ENCODE assay signal across 8 cellular contexts in genomic region chr10:96719205-96719604, GRCh38. TPM values are rescaled to one million over a fixed set of nuclear protein-coding genes. Genes with fewer than 3 reads are reported as not detected.
DNase-seq lines count a peak whose midpoint lies in the region; ATAC-seq, FAIRE-seq and TF ChIP-seq lines count a peak whose summit lies in the region.

No MANE protein-coding gene starts in this region.

- TF ChIP-seq CTCF in GM10248 (IDR thresholded peaks at IDR 0.05; ENCODE audit: control extremely low read depth, extremely low read depth, low read depth, missing control alignments) (peak; percentile 38), body of pancreas (IDR thresholded peaks at IDR 0.05) (peak in 3 of 7 experiments; percentile 32 to 42 (median 36)), neutrophil (IDR thresholded peaks at IDR 0.05) (no peak), D721Med (IDR thresholded peaks at IDR 0.05; ENCODE audit: insufficient read depth, missing control alignments) (no peak)

- FAIRE-seq in D721Med (lab: Jason Lieb, UNC) = no peak

- H3K4me3 ChIP-seq in body of pancreas (peak overlapping the region in 1 of 2 donors; percentile 44), neutrophil (ENCODE audit: low read depth in 1 of 2, low read length in 1 of 2) (peak overlapping the region; percentile 85 to 91)

- H3K36me3 ChIP-seq in body of pancreas (replicated peaks in 1 of 2; ENCODE audit: insufficient read depth in 1 of 2, low read depth in 2 of 2) = no peaks in the 10 kb centered on the region
- no peaks in the 10 kb centered on the region for H3K36me3 ChIP-seq in neutrophil

- H3K4me1 ChIP-seq in body of pancreas = peaks cover 56% of the 10 kb centered on the region
- H3K4me1 ChIP-seq in neutrophil (ENCODE audit: control insufficient read depth in 1 of 2, insufficient read depth in 1 of 2, low read depth in 1 of 2, low read length in 1 of 2) = peaks cover 52 to 56% of the 10 kb centered on the region in 2 experiments

- no peaks in the 10 kb centered on the region for H3K9me3 ChIP-seq in body of pancreas
- H3K9me3 ChIP-seq in neutrophil = no peaks in the 10 kb centered on the region

- CTCF ChIA-PET in GM10248 (lab: Yijun Ruan, JAX) = interaction anchor here (1.5 to 4.3 kb wide), 7 partner anchors 10 to 77 kb away, joined by 4 to 39 read pairs (median 10); no protein-coding TSS in a partner anchor

- POLR2A ChIA-PET in GM10248 (lab: Yijun Ruan, JAX) = no interaction called here

- TF ChIP-seq EP300 in Ishikawa (IDR thresholded peaks at IDR 0.05; ENCODE audit: borderline replicate concordance) = no peak

- WGBS in body of pancreas, 2 donors = 13 to 25% methylated on average over 1 of the region's 1 CpG

- H3K27me3 ChIP-seq in body of pancreas = no peaks in the 10 kb centered on the region
- no peaks in the 10 kb centered on the region for H3K27me3 ChIP-seq in neutrophil

- DNase-seq in GM10248 (ENCODE audit: extremely low spot score) = no peak
- DNase-seq in body of pancreas = peak in 3 of 4 donors; percentile 19 to 36 (median 28)
- DNase-seq in glomerular visceral epithelial cell (ENCODE audit: extremely low spot score) = no peak
- DNase-seq in C1 segment of cervical spinal cord (lab: John Stamatoyannopoulos, UW) = no peak
- no peak for DNase-seq in D721Med (ENCODE audit: insufficient read length, low spot score)
- DNase-seq in NCI-H2196 treated with DMSO at 0.1 percent for 48 hours (lab: John Stamatoyannopoulos, UW; ENCODE audit: unreplicated experiment) = no peak

- peak; percentile 5 for ATAC-seq in body of pancreas

- H3K27ac ChIP-seq in body of pancreas = peak overlapping the region; percentile 25 to 80 (median 77)
- H3K27ac ChIP-seq in neutrophil = peak overlapping the region; percentile 92

- intact Hi-C loops in body of pancreas (cut with DNase I) = loop anchor here (5.0 kb wide), 1 partner anchor 77 kb away; no protein-coding TSS in a partner anchor

- peak; percentile 8; the same call in 1 of the 2 replicates for TF ChIP-seq RAD21 in Ishikawa (IDR thresholded peaks at IDR 0.05; ENCODE audit: low read depth)

- TF ChIP-seq POLR2A in body of pancreas (IDR thresholded peaks at IDR 0.05) = no peak

TF ChIP-seq in Ishikawa, 13 proteins besides CTCF, POLR2A, EP300 and RAD21:
- TF ChIP-seq ZBTB7A (IDR thresholded peaks at IDR 0.05; ENCODE audit: low read depth) (no peak), USF1 (IDR thresholded peaks at IDR 0.05) (no peak), CEBPB (IDR thresholded peaks at IDR 0.05) (no peak)

RNA-seq across cellular contexts. Expression of gene PIK3AP1, which starts 1.1 kb away (rescaled TPM):
- total RNA-seq in body of pancreas = 10 to 100 TPM; 28.0 to 37.2 TPM

Comparison
In these comparisons a context has a peak if more than half of its experiments do, and no peak if none do; other contexts are left out.
1. DNase-seq: peak in body of pancreas (3 of 4); none in GM10248 (single experiment), glomerular visceral epithelial cell (single experiment), C1 segment of cervical spinal cord (0 of 14), D721Med (single experiment) and NCI-H2196 treated with DMSO at 0.1 percent for 48 hours (single experiment).